In the genomic region with DNA sequence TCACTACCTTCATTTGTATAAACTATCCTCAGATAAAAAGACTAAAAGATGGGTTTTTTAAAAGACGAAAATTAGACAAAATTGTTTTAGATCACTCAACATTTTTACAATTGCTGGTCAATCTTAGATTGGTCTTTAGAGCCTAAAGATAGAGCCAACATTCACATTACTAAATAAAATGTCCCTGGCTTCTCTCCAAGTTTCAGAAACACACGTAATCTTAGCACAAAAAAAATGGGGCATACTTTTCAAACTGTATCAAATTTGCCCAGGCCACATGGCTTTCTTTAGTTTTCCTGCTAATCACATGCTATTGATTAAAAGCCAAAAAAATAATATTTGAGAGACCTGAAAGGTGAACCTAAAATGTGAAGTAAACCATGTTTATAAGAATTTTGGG, we compare ENCODE assay signal across 15 cellular contexts.
DNase-seq lines count a peak whose midpoint lies in the region; ATAC-seq and TF ChIP-seq lines count a peak whose summit lies in the region.
"Had no signal": no experiment of that assay in that cellular context is flagged by ENCODE, and none has a peak within 500 bp of the region (broad histone marks: within the 10 kb centered on the region; RNA-seq: fewer than 3 reads in every experiment).

No MANE protein-coding gene starts in this region.

- no peak overlapping the region for H3K4me3 Mint-ChIP-seq in progenitor cell of endocrine pancreas (ENCODE audit: low read depth)
- H3K4me3 Mint-ChIP-seq: B cell, H9 had no signal

- H3K4me3 ChIP-seq in astrocyte of the spinal cord (ENCODE audit: low read depth, low read length) (no peak overlapping the region), smooth muscle cell (no peak overlapping the region)

- peaks cover 14% of the 10 kb centered on the region for H3K4me1 Mint-ChIP-seq in progenitor cell of endocrine pancreas (ENCODE audit: low read depth)
- H3K4me1 Mint-ChIP-seq: B cell had no signal

- no peak overlapping the region for H3K27ac ChIP-seq in smooth muscle cell (ENCODE audit: low read depth)
- H3K27ac ChIP-seq: HL-60 had no signal

- no peaks in the 10 kb centered on the region for H3K36me3 Mint-ChIP-seq in progenitor cell of endocrine pancreas (ENCODE audit: insufficient read depth)

- no peaks in the 10 kb centered on the region for H4K20me1 ChIP-seq in smooth muscle cell (ENCODE audit: low read depth)

- no peaks in the 10 kb centered on the region for H3F3A ChIP-seq in smooth muscle cell (ENCODE audit: low read depth)

- no peaks in the 10 kb centered on the region for H3K27me3 ChIP-seq in smooth muscle cell (ENCODE audit: low read depth)

- no peaks in the 10 kb centered on the region for H3K79me2 ChIP-seq in smooth muscle cell (ENCODE audit: low read depth)

- H3K27ac Mint-ChIP-seq in progenitor cell of endocrine pancreas: no peak overlapping the region
- H3K27ac Mint-ChIP-seq: B cell, H9 had no signal

- no peak overlapping the region for H3K9ac ChIP-seq in smooth muscle cell (ENCODE audit: low read depth)

- no peaks in the 10 kb centered on the region for H3K9me3 ChIP-seq in smooth muscle cell (replicated peaks; ENCODE audit: low read depth)

- no peak overlapping the region for H2AFZ ChIP-seq in smooth muscle cell (ENCODE audit: low read depth)

- H3K27me3 Mint-ChIP-seq in progenitor cell of endocrine pancreas: no peaks in the 10 kb centered on the region
- H3K27me3 Mint-ChIP-seq: B cell had no signal

- WGBS in smooth muscle cell (ENCODE audit: low lambda C conversion rate): 86% methylated on average over 2 of the region's 2 CpGs

- peaks cover 12% of the 10 kb centered on the region for H3K4me1 ChIP-seq in smooth muscle cell (ENCODE audit: low read depth)

- no peak for ATAC-seq in HG02852 (IDR thresholded peaks at IDR 0.05; ENCODE audit: unreplicated experiment)

- in situ Hi-C loops in astrocyte of the spinal cord (cut with HindIII; ENCODE audit: low sequenced_read_pairs): no loop called here

- no peaks in the 10 kb centered on the region for H3K9me3 Mint-ChIP-seq in progenitor cell of endocrine pancreas (ENCODE audit: low read depth)
- H3K9me3 Mint-ChIP-seq: H9 had no signal

- TF ChIP-seq CTCF in astrocyte of the spinal cord (IDR thresholded peaks at IDR 0.05; ENCODE audit: low read depth, low read length): no peak
- TF ChIP-seq CTCF in smooth muscle cell (IDR thresholded peaks at IDR 0.05; ENCODE audit: borderline replicate concordance, insufficient read depth, poor library complexity, severe bottlenecking): no peak
- TF ChIP-seq CTCF in progenitor cell of endocrine pancreas (IDR thresholded peaks at IDR 0.05; ENCODE audit: unreplicated experiment): no peak

- H3K4me2 ChIP-seq in smooth muscle cell: peak overlapping the region; percentile 53

- DNase-seq in NCI-H2171 treated with DMSO at 0.1 percent for 48 hours (lab: John Stamatoyannopoulos, UW) (peak; percentile 5), NCI-H2171 (lab: John Stamatoyannopoulos, UW) (no peak), astrocyte of the spinal cord (ENCODE audit: low read depth, low spot score) (peak; percentile 16), fibroblast of peridontal ligament (ENCODE audit: extremely low read depth) (peak; percentile 18), smooth muscle cell (lab: John Stamatoyannopoulos, UW; ENCODE audit: unreplicated experiment) (no peak), progenitor cell of endocrine pancreas (ENCODE audit: low spot score, unreplicated experiment) (no peak)
- no peak for DNase-seq in activated CD8-positive, alpha-beta memory T cell treated with anti-CD3 and anti-CD28 coated beads, Interleukin-2, amount 50 U/mL, for 4 hours
- DNase-seq: 8988T, GDM1, H9, NCI-H2029, SIG-M5 had no signal

- no peaks in the 10 kb centered on the region for H3K36me3 ChIP-seq in smooth muscle cell (ENCODE audit: low read depth)

Comparison
In these comparisons a context has a peak if more than half of its experiments do, and no peak if none do; other contexts are left out.
1. DNase-seq: peak in NCI-H2171 treated with DMSO at 0.1 percent for 48 hours (single experiment), astrocyte of the spinal cord (single experiment) and fibroblast of peridontal ligament (single experiment); none in NCI-H2171 (single experiment), smooth muscle cell (single experiment), activated CD8-positive, alpha-beta memory T cell treated with anti-CD3 and anti-CD28 coated beads, Interleukin-2, amount 50 U/mL, for 4 hours (single experiment) and progenitor cell of endocrine pancreas (single experiment).